Comparison of ENCODE assay signal across 8 cellular contexts in the genomic region with DNA sequence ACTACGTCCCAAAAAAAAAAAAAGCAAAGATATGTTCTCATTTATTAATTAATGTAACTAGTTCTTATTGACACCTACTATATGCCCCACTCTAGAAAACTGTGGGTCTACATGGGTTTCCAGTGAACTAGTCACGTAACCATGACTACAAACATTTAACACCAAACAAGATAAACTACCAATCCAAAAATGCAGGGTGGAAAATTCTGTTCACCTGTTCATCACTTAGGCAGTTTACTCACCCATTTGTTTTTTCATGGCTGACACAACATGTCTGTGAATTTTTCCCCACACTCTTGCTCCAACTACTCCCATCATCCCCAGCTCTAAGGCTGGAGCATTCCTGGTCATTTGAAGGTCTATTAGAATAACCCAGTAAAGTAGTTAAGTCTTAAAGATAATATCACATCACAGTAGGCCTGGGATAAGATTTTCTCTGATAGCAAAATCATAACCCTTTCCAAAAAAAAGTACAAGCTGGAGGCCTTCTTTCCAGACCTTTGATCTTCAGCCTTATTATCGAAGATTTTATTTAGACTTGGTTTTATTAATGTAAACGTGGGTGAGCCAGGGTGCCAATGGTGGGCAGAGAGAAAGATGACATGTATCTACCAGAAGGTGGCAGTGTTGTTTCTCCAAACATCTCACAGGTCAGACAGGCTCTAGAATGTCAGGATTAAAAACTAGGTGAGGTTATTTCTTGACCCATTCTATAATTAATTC.
A peak's percentile ranks its signal among the peaks of the same experiment; 100 is the strongest.
DNase-seq lines count a peak whose midpoint lies in the region; ATAC-seq, FAIRE-seq and TF ChIP-seq lines count a peak whose summit lies in the region.

No MANE protein-coding gene starts in this region.

- ATAC-seq in A549 (peak; percentile 93 to 97), HG02840 (IDR thresholded peaks at IDR 0.05; ENCODE audit: low FRiP score, unreplicated experiment) (peak; percentile 67), gastroesophageal sphincter (peak; percentile 75), HG03159 (IDR thresholded peaks at IDR 0.05; ENCODE audit: unreplicated experiment) (no peak)

- TF ChIP-seq EP300 in A549 (IDR thresholded peaks at IDR 0.05): no peak
- TF ChIP-seq EP300 in gastroesophageal sphincter (IDR thresholded peaks at IDR 0.05): no peak

- CTCF ChIA-PET in A549 (lab: Yijun Ruan, JAX): interaction anchor here (0.6 to 7.3 kb wide), 26 partner anchors 9 to 625 kb away, joined by 3 to 80 read pairs (median 4); a partner anchor contains a TSS

- H3K4me1 ChIP-seq in A549 (no peaks in the 10 kb centered on the region), gastroesophageal sphincter (peaks cover 0 to 4% (median 0%) of the 10 kb centered on the region in 3 donors)

- H3K27me3 ChIP-seq in gastroesophageal sphincter: no peaks in the 10 kb centered on the region

- H3K27ac ChIP-seq in A549: no peak overlapping the region
- H3K27ac ChIP-seq in gastroesophageal sphincter: no peak overlapping the region

- H3K27ac Mint-ChIP-seq in osteocyte (ENCODE audit: unreplicated experiment): no peak overlapping the region

- H3K9me3 ChIP-seq in A549 (no peaks in the 10 kb centered on the region), gastroesophageal sphincter (no peaks in the 10 kb centered on the region)

- H3K36me3 Mint-ChIP-seq in osteocyte (ENCODE audit: unreplicated experiment): no peaks in the 10 kb centered on the region

- H3K4me3 ChIP-seq in A549: no peak overlapping the region
- no peak overlapping the region for H3K4me3 ChIP-seq in gastroesophageal sphincter

- TF ChIP-seq CTCF in A549 (IDR thresholded peaks at IDR 0.05): peak; percentile 90
- TF ChIP-seq CTCF in gastroesophageal sphincter (IDR thresholded peaks at IDR 0.05): peak; percentile 75 to 88 (median 84)
- TF ChIP-seq CTCF in osteocyte (IDR thresholded peaks at IDR 0.05): peak; percentile 91

- peak; percentile 96 for FAIRE-seq in A549 (lab: Jason Lieb, UNC)

- no peaks in the 10 kb centered on the region for H3K36me3 ChIP-seq in gastroesophageal sphincter

- TF ChIP-seq POLR2A in A549 (IDR thresholded peaks at IDR 0.05; ENCODE audit: low read length) (no peak), gastroesophageal sphincter (IDR thresholded peaks at IDR 0.05) (no peak)

- WGBS in A549 (ENCODE audit: missing lambda C conversion rate): 27% methylated on average over 4 of the region's 4 CpGs
- WGBS in gastroesophageal sphincter (ENCODE audit: low coverage in 1 of 2), 2 donors: 33 to 37% methylated on average over 3 to 4 of the region's 4 CpGs

- no peak overlapping the region for H3K4me3 Mint-ChIP-seq in osteocyte (ENCODE audit: unreplicated experiment)

- DNase-seq in A549 (ENCODE audit: low read depth in 1 of 2, low spot score in 1 of 2) (peak; percentile 52 to 68), G401 (ENCODE audit: low spot score) (peak; percentile 79), NCI-H2227 (lab: John Stamatoyannopoulos, UW; ENCODE audit: unreplicated experiment) (peak; percentile 66), osteocyte (ENCODE audit: extremely low spot score, unreplicated experiment) (no peak)
- DNase-seq in activated CD4-positive, alpha-beta T cell treated with anti-CD3 and anti-CD28 coated beads for 48 hours: peak; percentile 17

- no peaks in the 10 kb centered on the region for H3K4me1 Mint-ChIP-seq in osteocyte (ENCODE audit: unreplicated experiment)

- peaks cover 42% of the 10 kb centered on the region for H3K27me3 Mint-ChIP-seq in osteocyte (ENCODE audit: unreplicated experiment)

- POLR2A ChIA-PET in A549 (lab: Yijun Ruan, JAX): no interaction called here

- no peak overlapping the region for H3K4me2 ChIP-seq in A549

- H3K9me3 Mint-ChIP-seq in osteocyte (ENCODE audit: unreplicated experiment): no peaks in the 10 kb centered on the region

- in situ Hi-C loops in G401 (cut with HindIII; ENCODE audit: low sequenced_read_pairs): loop anchor here (10.0 kb wide), 1 partner anchor 318 kb away; no protein-coding TSS in a partner anchor

- TF ChIP-seq RAD21 in A549 (conservative IDR thresholded peaks at IDR 0.05 in 1 of 2, IDR thresholded peaks at IDR 0.05 in 1 of 2): peak; percentile 95

TF ChIP-seq in A549, 52 proteins besides CTCF, POLR2A, EP300 and RAD21:
- TF ChIP-seq SMC3 (IDR thresholded peaks at IDR 0.05): peak; percentile 92
- TF ChIP-seq RCOR1 (IDR thresholded peaks at IDR 0.05; ENCODE audit: low read depth, low read length): no peak
